13 cellular contexts compared by ENCODE assay signal in genomic region chr20:62918137-62918536, GRCh38. TPM values are rescaled to one million over a fixed set of nuclear protein-coding genes. Genes with fewer than 3 reads are reported as not detected.
A peak's percentile ranks its signal among the peaks of the same experiment; 100 is the strongest.
DNase-seq lines count a peak whose midpoint lies in the region; ATAC-seq and TF ChIP-seq lines count a peak whose summit lies in the region.
"Had no signal": no experiment of that assay in that cellular context is flagged by ENCODE, and none has a peak within 500 bp of the region (broad histone marks: within the 10 kb centered on the region; RNA-seq: fewer than 3 reads in every experiment).

No MANE protein-coding gene starts in this region.

- intact Hi-C loops in activated CD4-positive, alpha-beta T cell treated with anti-CD3 and anti-CD28 coated beads, Interleukin-2, amount 10 ng/mL, durations not matched to agents 24 days and 14 days (cut with micrococcal nuclease), result loop anchor here (2.0 kb wide), 1 partner anchor 17 kb away; no protein-coding TSS in a partner anchor

- peak; percentile 81 for DNase-seq in activated CD4-positive, alpha-beta T cell treated with anti-CD3 and anti-CD28 coated beads, Interleukin-2, amount 10 ng/mL, durations not matched to agents 24 days and 14 days
- DNase-seq in activated CD4-positive, alpha-beta T cell treated with anti-CD3 and anti-CD28 coated beads for 4 hours, result no peak
- DNase-seq in NAMALWA (ENCODE audit: low spot score) (peak; percentile 73), cerebellum (ENCODE audit: low spot score) (no peak), progenitor cell of endocrine pancreas (ENCODE audit: low spot score, unreplicated experiment) (no peak), NCI-H748 treated with DMSO at 0.1 percent for 48 hours (lab: John Stamatoyannopoulos, UW) (no peak)
- DNase-seq in activated naive CD8-positive, alpha-beta T cell treated with anti-CD3 and anti-CD28 coated beads, Interleukin-2, amount 50 U/mL, for 24 hours, result no peak
- DNase-seq: DMS79 treated with DMSO at 0.1 percent for 48 hours, dorsolateral prefrontal cortex, foreskin melanocyte, NCI-H2171 had no signal

- no peaks in the 10 kb centered on the region for H3K9me3 Mint-ChIP-seq in activated CD4-positive, alpha-beta T cell treated with anti-CD3 and anti-CD28 coated beads, Interleukin-2, amount 10 ng/mL, durations not matched to agents 24 days and 14 days
- no peaks in the 10 kb centered on the region for H3K9me3 Mint-ChIP-seq in activated naive CD8-positive, alpha-beta T cell treated with anti-CD3 and anti-CD28 coated beads, Interleukin-2, amount 50 U/mL, for 24 hours
- no peaks in the 10 kb centered on the region for H3K9me3 Mint-ChIP-seq in stimulated activated memory B cell treated with anti-CD40 and anti-IgM and Interleukin-4, amounts not matched to agents 10 μg/mL and 1 μg/mL and 100 μg/mL, for 72 hours
- H3K9me3 Mint-ChIP-seq in progenitor cell of endocrine pancreas (ENCODE audit: low read depth), result no peaks in the 10 kb centered on the region

- H3K36me3 Mint-ChIP-seq in activated CD4-positive, alpha-beta T cell treated with anti-CD3 and anti-CD28 coated beads, Interleukin-2, amount 10 ng/mL, durations not matched to agents 24 days and 14 days (ENCODE audit: low read depth), result peaks cover 18% of the 10 kb centered on the region
- H3K36me3 Mint-ChIP-seq in activated naive CD8-positive, alpha-beta T cell treated with anti-CD3 and anti-CD28 coated beads, Interleukin-2, amount 50 U/mL, for 24 hours (ENCODE audit: low read depth), result peaks cover 17% of the 10 kb centered on the region
- peaks cover 2% of the 10 kb centered on the region for H3K36me3 Mint-ChIP-seq in stimulated activated memory B cell treated with anti-CD40 and anti-IgM and Interleukin-4, amounts not matched to agents 10 μg/mL and 1 μg/mL and 100 μg/mL, for 72 hours
- no peaks in the 10 kb centered on the region for H3K36me3 Mint-ChIP-seq in progenitor cell of endocrine pancreas (ENCODE audit: insufficient read depth)

- no peaks in the 10 kb centered on the region for H3K27me3 Mint-ChIP-seq in activated CD4-positive, alpha-beta T cell treated with anti-CD3 and anti-CD28 coated beads, Interleukin-2, amount 10 ng/mL, durations not matched to agents 24 days and 14 days
- no peaks in the 10 kb centered on the region for H3K27me3 Mint-ChIP-seq in activated naive CD8-positive, alpha-beta T cell treated with anti-CD3 and anti-CD28 coated beads, Interleukin-2, amount 50 U/mL, for 24 hours
- H3K27me3 Mint-ChIP-seq in stimulated activated memory B cell treated with anti-CD40 and anti-IgM and Interleukin-4, amounts not matched to agents 10 μg/mL and 1 μg/mL and 100 μg/mL, for 72 hours, result no peaks in the 10 kb centered on the region
- H3K27me3 Mint-ChIP-seq in progenitor cell of endocrine pancreas, result no peaks in the 10 kb centered on the region

- peak overlapping the region; percentile 76 for H3K4me3 Mint-ChIP-seq in activated CD4-positive, alpha-beta T cell treated with anti-CD3 and anti-CD28 coated beads, Interleukin-2, amount 10 ng/mL, durations not matched to agents 24 days and 14 days
- H3K4me3 Mint-ChIP-seq in activated naive CD8-positive, alpha-beta T cell treated with anti-CD3 and anti-CD28 coated beads, Interleukin-2, amount 50 U/mL, for 24 hours, result peak overlapping the region; percentile 73
- H3K4me3 Mint-ChIP-seq in stimulated activated memory B cell treated with anti-CD40 and anti-IgM and Interleukin-4, amounts not matched to agents 10 μg/mL and 1 μg/mL and 100 μg/mL, for 72 hours, result peak overlapping the region; percentile 70
- no peak overlapping the region for H3K4me3 Mint-ChIP-seq in progenitor cell of endocrine pancreas (ENCODE audit: low read depth)

- H3K4me1 Mint-ChIP-seq in activated CD4-positive, alpha-beta T cell treated with anti-CD3 and anti-CD28 coated beads, Interleukin-2, amount 10 ng/mL, durations not matched to agents 24 days and 14 days, result peaks cover 68% of the 10 kb centered on the region
- peaks cover 85% of the 10 kb centered on the region for H3K4me1 Mint-ChIP-seq in activated naive CD8-positive, alpha-beta T cell treated with anti-CD3 and anti-CD28 coated beads, Interleukin-2, amount 50 U/mL, for 24 hours
- peaks cover 82% of the 10 kb centered on the region for H3K4me1 Mint-ChIP-seq in stimulated activated memory B cell treated with anti-CD40 and anti-IgM and Interleukin-4, amounts not matched to agents 10 μg/mL and 1 μg/mL and 100 μg/mL, for 72 hours
- peaks cover 51% of the 10 kb centered on the region for H3K4me1 Mint-ChIP-seq in progenitor cell of endocrine pancreas (ENCODE audit: low read depth)

- H3K27ac Mint-ChIP-seq in activated CD4-positive, alpha-beta T cell treated with anti-CD3 and anti-CD28 coated beads, Interleukin-2, amount 10 ng/mL, durations not matched to agents 24 days and 14 days, result peak overlapping the region; percentile 82
- H3K27ac Mint-ChIP-seq in activated naive CD8-positive, alpha-beta T cell treated with anti-CD3 and anti-CD28 coated beads, Interleukin-2, amount 50 U/mL, for 24 hours, result peak overlapping the region; percentile 84
- peak overlapping the region; percentile 80 for H3K27ac Mint-ChIP-seq in stimulated activated memory B cell treated with anti-CD40 and anti-IgM and Interleukin-4, amounts not matched to agents 10 μg/mL and 1 μg/mL and 100 μg/mL, for 72 hours
- no peak overlapping the region for H3K27ac Mint-ChIP-seq in progenitor cell of endocrine pancreas

- TF ChIP-seq CTCF in progenitor cell of endocrine pancreas (IDR thresholded peaks at IDR 0.05; ENCODE audit: unreplicated experiment), result no peak

- peak; percentile 34 for ATAC-seq in activated naive CD8-positive, alpha-beta T cell treated with anti-CD3 and anti-CD28 coated beads, Interleukin-2, amount 50 U/mL, for 24 hours
- peak; percentile 85 for ATAC-seq in stimulated activated memory B cell treated with anti-CD40 and anti-IgM and Interleukin-4, amounts not matched to agents 10 μg/mL and 1 μg/mL and 100 μg/mL, for 72 hours
- ATAC-seq: K562 had no signal

RNA-seq across cellular contexts. Expression of gene DIDO1, which starts 8.2 kb away (rescaled TPM):
- 58.5 and 61.2 TPM in 2 replicates for total RNA-seq in activated CD4-positive, alpha-beta T cell treated with anti-CD3 and anti-CD28 coated beads, Interleukin-2, amount 10 ng/mL, durations not matched to agents 24 days and 14 days
- total RNA-seq in cerebellum (54.3 TPM), progenitor cell of endocrine pancreas (68.2 and 71.2 TPM in 2 replicates)

RNA-seq across cellular contexts. Expression of gene GID8, which starts 19.8 kb away (rescaled TPM):
- 50.0 and 58.0 TPM in 2 replicates for total RNA-seq in activated CD4-positive, alpha-beta T cell treated with anti-CD3 and anti-CD28 coated beads, Interleukin-2, amount 10 ng/mL, durations not matched to agents 24 days and 14 days
- total RNA-seq in cerebellum (34.3 TPM), progenitor cell of endocrine pancreas (66.7 and 71.6 TPM in 2 replicates)

RNA-seq across cellular contexts. Expression of gene SLC17A9, which starts 34.4 kb away (rescaled TPM):
- total RNA-seq in activated CD4-positive, alpha-beta T cell treated with anti-CD3 and anti-CD28 coated beads, Interleukin-2, amount 10 ng/mL, durations not matched to agents 24 days and 14 days, result 13.0 and 14.0 TPM in 2 replicates
- total RNA-seq in cerebellum (0.36 TPM), progenitor cell of endocrine pancreas (8.0 and 8.3 TPM in 2 replicates)

RNA-seq across cellular contexts. Expression of gene TCFL5, which starts 56.5 kb away (rescaled TPM):
- total RNA-seq in activated CD4-positive, alpha-beta T cell treated with anti-CD3 and anti-CD28 coated beads, Interleukin-2, amount 10 ng/mL, durations not matched to agents 24 days and 14 days, result 5.8 and 6.2 TPM in 2 replicates
- total RNA-seq in cerebellum (9.3 TPM), progenitor cell of endocrine pancreas (7.7 and 7.9 TPM in 2 replicates)

Comparison
In these comparisons a context has a peak if more than half of its experiments do, and no peak if none do; other contexts are left out.
1. DNase-seq: peak in activated CD4-positive, alpha-beta T cell treated with anti-CD3 and anti-CD28 coated beads, Interleukin-2, amount 10 ng/mL, durations not matched to agents 24 days and 14 days (single experiment) and NAMALWA (single experiment); none in activated CD4-positive, alpha-beta T cell treated with anti-CD3 and anti-CD28 coated beads for 4 hours (0 of 2), activated naive CD8-positive, alpha-beta T cell treated with anti-CD3 and anti-CD28 coated beads, Interleukin-2, amount 50 U/mL, for 24 hours (single experiment), cerebellum (single experiment), progenitor cell of endocrine pancreas (single experiment) and NCI-H748 treated with DMSO at 0.1 percent for 48 hours (single experiment).